In the genomic region with DNA sequence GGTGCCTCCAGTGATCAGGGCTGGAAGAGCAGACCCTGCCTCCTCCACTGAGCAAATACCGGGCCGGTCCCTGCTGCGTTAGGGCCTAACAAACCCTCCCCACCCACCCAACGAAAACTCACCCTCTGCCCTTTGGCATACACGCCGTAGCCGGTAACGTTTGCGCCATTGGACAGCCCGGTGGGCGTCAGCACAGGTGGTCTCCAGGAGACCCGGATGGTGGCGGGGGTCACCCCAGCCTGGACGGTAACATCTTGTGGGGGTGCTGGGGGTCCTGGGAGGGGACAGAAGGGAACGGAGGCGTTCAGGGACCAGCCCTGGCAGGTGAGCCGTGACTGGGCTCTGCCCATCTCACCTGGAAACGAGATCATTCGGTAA, we compare ENCODE assay signal across 17 cellular contexts.
"Had no signal": no experiment of that assay in that cellular context is flagged by ENCODE, and none has a peak within 500 bp of the region (broad histone marks: within the 10 kb centered on the region; RNA-seq: fewer than 3 reads in every experiment).

No MANE protein-coding gene starts in this region.

- DNase-seq: effector CD4-positive, alpha-beta T cell; foreskin melanocyte; kidney glomerular epithelial cell; mesenchymal stem cell; naive B cell; nephron progenitor cell; stimulated activated CD4-positive, alpha-beta T cell treated with anti-CD3 and anti-CD28 coated beads, Interleukin-4, amount 100 ng/mL, for 1 hour; stimulated activated CD8-positive, alpha-beta memory T cell treated with anti-CD3 and anti-CD28 coated beads, Interleukin-4, amount 100 ng/mL, for 48 hours; stimulated activated naive CD8-positive, alpha-beta T cell treated with anti-CD3 and anti-CD28 coated beads, Interleukin-15, Interleukin-2, amounts not matched to agents 100 U/mL and 50 U/mL, for 24 hours; upper lobe of left lung had no signal

- ATAC-seq: stimulated activated effector memory CD8-positive, alpha-beta T cell treated with anti-CD3 and anti-CD28 coated beads, Interleukin-12 subunit alpha, Interleukin-12 subunit beta, amount 100 ng/mL, for 72 hours; stimulated activated naive CD8-positive, alpha-beta T cell treated with anti-CD3 and anti-CD28 coated beads, Interleukin-15, Interleukin-2, amounts not matched to agents 100 U/mL and 50 U/mL, for 24 hours had no signal

- H3K27ac ChIP-seq: coronary artery, hepatocyte, tibial artery, upper lobe of left lung, vagina had no signal

- H3K36me3 ChIP-seq: tibial artery, upper lobe of left lung, vagina had no signal

- H3K4me3 ChIP-seq: coronary artery, hepatocyte, lung, smooth muscle cell, tibial artery, upper lobe of left lung, vagina had no signal

- H3K27me3 ChIP-seq: hepatocyte, tibial artery, upper lobe of left lung, vagina had no signal

- H3K4me1 ChIP-seq: tibial artery, upper lobe of left lung, vagina had no signal

- H3K9me3 ChIP-seq: upper lobe of left lung, vagina had no signal
